9 cellular contexts compared by ENCODE assay signal in genomic region chr12:40225984-40226602, GRCh38. TPM values are rescaled to one million over a fixed set of nuclear protein-coding genes. Genes with fewer than 3 reads are reported as not detected.
DNase-seq lines count a peak whose midpoint lies in the region; ATAC-seq and TF ChIP-seq lines count a peak whose summit lies in the region.
"Had no signal": no experiment of that assay in that cellular context is flagged by ENCODE, and none has a peak within 500 bp of the region (broad histone marks: within the 10 kb centered on the region; RNA-seq: fewer than 3 reads in every experiment).

No MANE protein-coding gene starts in this region.

- WGBS in urinary bladder, result 16% methylated on average over 1 of the region's 1 CpG

- H3K4me3 ChIP-seq in fibroblast of the aortic adventitia (ENCODE audit: low read depth, low read length) (peak overlapping the region; percentile 74), urinary bladder (ENCODE audit: low read depth, low read length) (peak overlapping the region; percentile 84)

- H3K27me3 ChIP-seq in foreskin keratinocyte, result no peaks in the 10 kb centered on the region

- no peak for TF ChIP-seq CTCF in fibroblast of the aortic adventitia (IDR thresholded peaks at IDR 0.05; ENCODE audit: insufficient read depth, low read length)
- TF ChIP-seq CTCF in foreskin keratinocyte (conservative IDR thresholded peaks at IDR 0.05), result no peak

- peak; percentile 85 for DNase-seq in CD1c-positive myeloid dendritic cell (ENCODE audit: extremely low spot score)
- no peak for DNase-seq in fibroblast of the aortic adventitia (ENCODE audit: low read depth)
- no peak for DNase-seq in T-helper 1 cell
- no peak for DNase-seq in foreskin keratinocyte
- no peak for DNase-seq in activated CD4-positive, alpha-beta T cell treated with anti-CD3 and anti-CD28 coated beads for 48 hours
- DNase-seq: activated naive CD8-positive, alpha-beta T cell treated with anti-CD3 and anti-CD28 coated beads, Interleukin-2, amount 10 ng/mL, durations not matched to agents 7 days and 5 days had no signal

- H3K4me1 ChIP-seq in urinary bladder (ENCODE audit: insufficient read depth) (no peaks in the 10 kb centered on the region), foreskin keratinocyte (peaks cover 16% of the 10 kb centered on the region)

- ATAC-seq in GM21381 (IDR thresholded peaks at IDR 0.05; ENCODE audit: unreplicated experiment), result peak; percentile 55
- ATAC-seq in HG03575 (IDR thresholded peaks at IDR 0.05; ENCODE audit: extremely low read depth, insufficient number of reproducible peaks, low FRiP score, unreplicated experiment), result peak; percentile 75
- ATAC-seq in foreskin keratinocyte, result no peak

- H3K27ac ChIP-seq in urinary bladder (ENCODE audit: low read depth) (peak overlapping the region; percentile 98), foreskin keratinocyte (no peak overlapping the region)

- H3K36me3 ChIP-seq in urinary bladder (ENCODE audit: insufficient read depth), result no peaks in the 10 kb centered on the region

RNA-seq across cellular contexts. Expression of gene LRRK2, which starts 1.3 kb away (rescaled TPM):
- total RNA-seq in fibroblast of the aortic adventitia (ENCODE audit: low replicate concordance) (9.7 and 22.1 TPM in 2 replicates), urinary bladder (44.1 TPM), foreskin keratinocyte (0.32 and 0.58 TPM in 2 replicates)
- polyA plus RNA-seq in urinary bladder (9.7 TPM), foreskin keratinocyte (0.01 and 0.12 TPM in 2 replicates)
